Comparison of ENCODE assay signal across 1 cellular context in genomic region chr10:116728526-116729096, GRCh38.
TF ChIP-seq lines count a peak whose summit lies in the region.

No MANE protein-coding gene starts in this region.

TF ChIP-seq in IMR-90, 13 proteins besides CTCF, POLR2A, EP300 and RAD21:
- TF ChIP-seq NFE2L2 (IDR thresholded peaks at IDR 0.05; ENCODE audit: low read depth, low read length): no peak
- TF ChIP-seq FOS (IDR thresholded peaks at IDR 0.05; ENCODE audit: low read depth, low read length): no peak
- TF ChIP-seq MAZ (IDR thresholded peaks at IDR 0.05; ENCODE audit: borderline replicate concordance, low read depth, low read length): no peak
- TF ChIP-seq MAFK (IDR thresholded peaks at IDR 0.05; ENCODE audit: low read depth, low read length): no peak
- TF ChIP-seq, protein P1, sequence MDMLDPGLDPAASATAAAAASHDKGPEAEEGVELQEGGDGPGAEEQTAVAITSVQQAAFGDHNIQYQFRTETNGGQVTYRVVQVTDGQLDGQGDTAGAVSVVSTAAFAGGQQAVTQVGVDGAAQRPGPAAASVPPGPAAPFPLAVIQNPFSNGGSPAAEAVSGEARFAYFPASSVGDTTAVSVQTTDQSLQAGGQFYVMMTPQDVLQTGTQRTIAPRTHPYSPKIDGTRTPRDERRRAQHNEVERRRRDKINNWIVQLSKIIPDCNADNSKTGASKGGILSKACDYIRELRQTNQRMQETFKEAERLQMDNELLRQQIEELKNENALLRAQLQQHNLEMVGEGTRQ (IDR thresholded peaks at IDR 0.05; ENCODE audit: low read depth, low read length): no peak
- no peak for TF ChIP-seq SMC3 (IDR thresholded peaks at IDR 0.05; ENCODE audit: low read depth, low read length)
- no peak for TF ChIP-seq CEBPB (IDR thresholded peaks at IDR 0.05; ENCODE audit: low read depth, low read length)
- no peak for TF ChIP-seq RFX5 (IDR thresholded peaks at IDR 0.05; ENCODE audit: low read depth, low read length)
- TF ChIP-seq CHD1 (IDR thresholded peaks at IDR 0.05; ENCODE audit: low read depth, low read length): no peak
- no peak for TF ChIP-seq MXI1 (IDR thresholded peaks at IDR 0.05; ENCODE audit: borderline replicate concordance, low read depth, low read length)
- no peak for TF ChIP-seq BHLHE40 (IDR thresholded peaks at IDR 0.05; ENCODE audit: low read depth, low read length)
- TF ChIP-seq RCOR1 (IDR thresholded peaks at IDR 0.05; ENCODE audit: insufficient replicate concordance, low read length): no peak
- no peak for TF ChIP-seq ELK1 (IDR thresholded peaks at IDR 0.05; ENCODE audit: borderline replicate concordance, low read depth, low read length)
